ENCODE assay signal across 11 cellular contexts in the genomic region with DNA sequence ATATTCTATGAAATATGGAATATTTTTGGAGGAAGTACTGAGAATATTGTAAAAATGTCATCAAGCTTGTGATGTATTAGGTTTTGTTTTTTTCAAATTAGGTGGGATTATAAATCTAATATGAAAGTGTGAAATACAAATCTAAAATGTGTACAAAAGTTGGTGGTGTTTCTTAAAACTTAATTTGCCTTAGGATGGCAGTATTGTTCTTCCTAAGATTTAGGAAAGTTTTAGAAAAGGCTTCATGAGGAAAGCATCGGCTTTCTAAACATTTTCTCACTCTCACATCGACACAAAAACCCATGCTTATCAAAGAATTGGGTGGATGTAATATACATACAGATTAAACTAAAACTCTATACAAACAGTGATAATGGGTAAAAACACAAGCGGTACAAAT.
A peak's percentile ranks its signal among the peaks of the same experiment; 100 is the strongest.
DNase-seq lines count a peak whose midpoint lies in the region; ATAC-seq and TF ChIP-seq lines count a peak whose summit lies in the region.
"Had no signal": no experiment of that assay in that cellular context is flagged by ENCODE, and none has a peak within 500 bp of the region (broad histone marks: within the 10 kb centered on the region; RNA-seq: fewer than 3 reads in every experiment).

No MANE protein-coding gene starts in this region.

- H3K4me1 ChIP-seq in mesenchymal stem cell (ENCODE audit: control insufficient read depth, insufficient read depth, low read depth, low read length), result no peaks in the 10 kb centered on the region
- H3K4me1 ChIP-seq in vagina, result no peaks in the 10 kb centered on the region
- no peaks in the 10 kb centered on the region for H3K4me1 ChIP-seq in aorta (ENCODE audit: control insufficient read depth in 1 of 2, insufficient read depth in 2 of 2, low read length in 2 of 2)
- H3K4me1 ChIP-seq in ascending aorta, result no peaks in the 10 kb centered on the region

- TF ChIP-seq CTCF in SU-DHL-6 (IDR thresholded peaks at IDR 0.05; ENCODE audit: insufficient read depth, low read length, poor library complexity, severe bottlenecking) (no peak), vagina (IDR thresholded peaks at IDR 0.05) (no peak), ascending aorta (IDR thresholded peaks at IDR 0.05) (no peak)

- no peaks in the 10 kb centered on the region for H3F3A ChIP-seq in SU-DHL-6 (ENCODE audit: insufficient read depth)

- H3K14ac ChIP-seq in mesenchymal stem cell (ENCODE audit: low read length in 2 of 2), result no peak overlapping the region

- H3K23ac ChIP-seq in mesenchymal stem cell (ENCODE audit: low read length in 2 of 2), result no peak overlapping the region

- no peak overlapping the region for H4K91ac ChIP-seq in mesenchymal stem cell (ENCODE audit: low read length)

- no peak overlapping the region for H2AK5ac ChIP-seq in mesenchymal stem cell (ENCODE audit: low read length, severe bottlenecking)

- no peak overlapping the region for H2BK5ac ChIP-seq in mesenchymal stem cell (ENCODE audit: low read depth, low read length, poor library complexity, severe bottlenecking)

- H3K9me2 ChIP-seq in SU-DHL-6 (replicated peaks; ENCODE audit: insufficient read depth, low read length), result no peaks in the 10 kb centered on the region

- no peaks in the 10 kb centered on the region for H3K36me3 ChIP-seq in SU-DHL-6 (ENCODE audit: low read length)
- H3K36me3 ChIP-seq in mesenchymal stem cell (ENCODE audit: control insufficient read depth in 1 of 2, insufficient read depth in 2 of 2, low read depth in 1 of 2, low read length in 2 of 2), result no peaks in the 10 kb centered on the region
- no peaks in the 10 kb centered on the region for H3K36me3 ChIP-seq in vagina
- H3K36me3 ChIP-seq in aorta (ENCODE audit: control insufficient read depth in 1 of 2, insufficient read depth in 2 of 2, low read length in 1 of 2), result no peaks in the 10 kb centered on the region
- no peaks in the 10 kb centered on the region for H3K36me3 ChIP-seq in ascending aorta

- CTCF ChIA-PET in HEK293T (lab: Yijun Ruan, JAX), result interaction anchor here (1.7 kb wide), 1 partner anchor 30 kb away, joined by 4 read pairs; no protein-coding TSS in a partner anchor

- H4K8ac ChIP-seq in mesenchymal stem cell (ENCODE audit: low read length), result no peak overlapping the region

- WGBS in mesenchymal stem cell, result 80% methylated on average over 1 of the region's 3 CpGs
- 10 to 15% methylated on average over 3 of the region's 3 CpGs for WGBS in aorta, 2 donors

- H3K18ac ChIP-seq in mesenchymal stem cell (ENCODE audit: low read depth in 1 of 2, low read length in 2 of 2), result no peak overlapping the region

- H3K27ac ChIP-seq in SU-DHL-6 (ENCODE audit: low read depth, low read length) (no peak overlapping the region), mesenchymal stem cell (ENCODE audit: low read length, poor library complexity, severe bottlenecking) (no peak overlapping the region), vagina (no peak overlapping the region), aorta (ENCODE audit: low read depth in 1 of 2, low read length in 2 of 2) (no peak overlapping the region), ascending aorta (no peak overlapping the region)
- H3K27ac ChIP-seq: epithelial cell of prostate had no signal

- H3K4ac ChIP-seq in mesenchymal stem cell (ENCODE audit: low read depth in 1 of 2, low read length in 2 of 2), result no peak overlapping the region

- H2BK15ac ChIP-seq in mesenchymal stem cell (ENCODE audit: low read depth, poor library complexity, severe bottlenecking), result no peak overlapping the region

- no peaks in the 10 kb centered on the region for H3K79me2 ChIP-seq in SU-DHL-6 (ENCODE audit: insufficient read depth, low read length)

- in situ Hi-C loops in ACHN (cut with HindIII; ENCODE audit: low pct_ligation_motif_present, low pct_unique_long_range_greater_than_20kb, low sequenced_read_pairs), result no loop called here

- H3K9me3 ChIP-seq in SU-DHL-6 (ENCODE audit: insufficient read depth, low read length) (no peaks in the 10 kb centered on the region), mesenchymal stem cell (ENCODE audit: control insufficient read depth, low read length) (no peaks in the 10 kb centered on the region), vagina (no peaks in the 10 kb centered on the region), aorta (ENCODE audit: control insufficient read depth, low read length) (no peaks in the 10 kb centered on the region), ascending aorta (no peaks in the 10 kb centered on the region)

- DNase-seq in ACHN (peak; percentile 22), HEK293T (ENCODE audit: extremely low spot score) (peak; percentile 46), mesenchymal stem cell (peak; percentile 6), vagina (ENCODE audit: extremely low spot score in 2 of 2) (no peak), aorta (no peak), ascending aorta (ENCODE audit: low spot score in 2 of 2) (no peak)
- DNase-seq in stimulated activated CD4-positive, alpha-beta T cell treated with anti-CD3 and anti-CD28 coated beads, Interleukin-15, amount 100 ng/mL, for 24 hours, result no peak
- DNase-seq: CD4-positive, alpha-beta memory T cell; NCI-H1417 treated with DMSO at 0.1 percent for 48 hours had no signal

- H3K4me2 ChIP-seq in SU-DHL-6 (ENCODE audit: low read depth, low read length, poor library complexity, severe bottlenecking) (no peak overlapping the region), mesenchymal stem cell (ENCODE audit: low read length, poor library complexity, severe bottlenecking) (no peak overlapping the region)

- no peak for TF ChIP-seq POLR2A in vagina (IDR thresholded peaks at IDR 0.05)

- intact Hi-C loops in vagina (cut with DNase I), result no loop called here
- intact Hi-C loops in aorta (cut with DNase I), result no loop called here
- intact Hi-C loops in ascending aorta (cut with DNase I), result no loop called here

- H4K20me1 ChIP-seq in SU-DHL-6 (ENCODE audit: low read depth, low read length), result no peaks in the 10 kb centered on the region

- H2BK120ac ChIP-seq in mesenchymal stem cell (ENCODE audit: low read depth, low read length), result no peak overlapping the region

- H3K79me1 ChIP-seq in mesenchymal stem cell (replicated peaks; ENCODE audit: low read length, poor library complexity, severe bottlenecking), result no peaks in the 10 kb centered on the region

- ATAC-seq in aorta (ENCODE audit: low FRiP score), result no peak

- H3K4me3 ChIP-seq in SU-DHL-6 (ENCODE audit: insufficient read depth, low read length, poor library complexity, severe bottlenecking) (no peak overlapping the region), mesenchymal stem cell (ENCODE audit: insufficient read depth in 1 of 2, low read depth in 1 of 2, low read length in 2 of 2) (no peak overlapping the region), vagina (no peak overlapping the region), aorta (ENCODE audit: low read length in 2 of 2) (no peak overlapping the region), ascending aorta (no peak overlapping the region)

- no peak overlapping the region for H2BK12ac ChIP-seq in mesenchymal stem cell (ENCODE audit: low read length in 2 of 2)

- peak overlapping the region; percentile 12 for H2AFZ ChIP-seq in SU-DHL-6 (ENCODE audit: low read depth, low read length, severe bottlenecking)
- H2AFZ ChIP-seq in mesenchymal stem cell (ENCODE audit: low read depth, low read length), result no peak overlapping the region

- no peak overlapping the region for H3K9ac ChIP-seq in SU-DHL-6 (ENCODE audit: low read length)
- H3K9ac ChIP-seq in mesenchymal stem cell (ENCODE audit: low read length), result no peak overlapping the region

- H3K27me3 ChIP-seq in SU-DHL-6 (ENCODE audit: low read length), result no peaks in the 10 kb centered on the region
- H3K27me3 ChIP-seq in mesenchymal stem cell (ENCODE audit: control insufficient read depth in 1 of 2, insufficient read depth in 1 of 2, low read length in 2 of 2), result no peaks in the 10 kb centered on the region
- no peaks in the 10 kb centered on the region for H3K27me3 ChIP-seq in vagina
- no peaks in the 10 kb centered on the region for H3K27me3 ChIP-seq in aorta (ENCODE audit: control insufficient read depth in 1 of 2, insufficient read depth in 2 of 2, low read length in 1 of 2)
- no peaks in the 10 kb centered on the region for H3K27me3 ChIP-seq in ascending aorta

- POLR2A ChIA-PET in HEK293T (lab: Yijun Ruan, JAX), result no interaction called here

TF ChIP-seq in HEK293T, 16 proteins besides CTCF, POLR2A, EP300 and RAD21:
- TF ChIP-seq, protein P1, sequence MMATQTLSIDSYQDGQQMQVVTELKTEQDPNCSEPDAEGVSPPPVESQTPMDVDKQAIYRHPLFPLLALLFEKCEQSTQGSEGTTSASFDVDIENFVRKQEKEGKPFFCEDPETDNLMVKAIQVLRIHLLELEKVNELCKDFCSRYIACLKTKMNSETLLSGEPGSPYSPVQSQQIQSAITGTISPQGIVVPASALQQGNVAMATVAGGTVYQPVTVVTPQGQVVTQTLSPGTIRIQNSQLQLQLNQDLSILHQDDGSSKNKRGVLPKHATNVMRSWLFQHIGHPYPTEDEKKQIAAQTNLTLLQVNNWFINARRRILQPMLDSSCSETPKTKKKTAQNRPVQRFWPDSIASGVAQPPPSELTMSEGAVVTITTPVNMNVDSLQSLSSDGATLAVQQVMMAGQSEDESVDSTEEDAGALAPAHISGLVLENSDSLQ (IDR thresholded peaks at IDR 0.05), result 0 out of 2 replicates have a peak, but pooled peaks have one; percentile 47
- no peak for TF ChIP-seq FOXM1 (IDR thresholded peaks at IDR 0.05; ENCODE audit: borderline replicate concordance)

Comparison
In these comparisons a context has a peak if more than half of its experiments do, and no peak if none do; other contexts are left out.
1. DNase-seq: peak in ACHN (single experiment), HEK293T (single experiment) and mesenchymal stem cell (single experiment); none in vagina (0 of 2), aorta (0 of 2), stimulated activated CD4-positive, alpha-beta T cell treated with anti-CD3 and anti-CD28 coated beads, Interleukin-15, amount 100 ng/mL, for 24 hours (single experiment) and ascending aorta (0 of 2).